2 cellular contexts compared by ENCODE assay signal in the genomic region with DNA sequence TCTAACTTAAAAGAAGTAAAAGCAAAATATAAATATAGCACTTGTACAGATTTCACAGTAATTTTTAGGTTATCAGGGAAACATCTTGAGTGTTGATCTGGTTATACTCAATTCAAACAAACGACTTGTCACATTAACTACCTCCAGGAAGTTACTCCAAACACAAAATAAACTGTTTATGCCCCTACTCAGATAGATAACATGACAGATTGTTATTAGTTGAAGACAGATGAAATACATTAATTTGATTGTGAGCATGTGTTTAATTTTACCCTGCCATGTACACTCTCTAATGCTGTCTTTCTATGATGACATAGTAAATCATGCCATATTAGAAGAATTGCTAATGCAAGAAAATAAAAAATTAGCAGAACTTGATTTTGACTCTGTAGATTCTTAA.
TF ChIP-seq lines count a peak whose summit lies in the region.

No MANE protein-coding gene starts in this region.

TF ChIP-seq in SK-N-SH, 30 proteins besides CTCF, POLR2A, EP300 and RAD21 (continued from another document):
- TF ChIP-seq TCF12 (IDR thresholded peaks at IDR 0.05): peak; percentile 20; the same call in 1 of the 2 replicates
- peak; percentile 78 for TF ChIP-seq CHD2 (IDR thresholded peaks at IDR 0.05; ENCODE audit: low read length, partially characterized antibody)
- TF ChIP-seq, protein P1, sequence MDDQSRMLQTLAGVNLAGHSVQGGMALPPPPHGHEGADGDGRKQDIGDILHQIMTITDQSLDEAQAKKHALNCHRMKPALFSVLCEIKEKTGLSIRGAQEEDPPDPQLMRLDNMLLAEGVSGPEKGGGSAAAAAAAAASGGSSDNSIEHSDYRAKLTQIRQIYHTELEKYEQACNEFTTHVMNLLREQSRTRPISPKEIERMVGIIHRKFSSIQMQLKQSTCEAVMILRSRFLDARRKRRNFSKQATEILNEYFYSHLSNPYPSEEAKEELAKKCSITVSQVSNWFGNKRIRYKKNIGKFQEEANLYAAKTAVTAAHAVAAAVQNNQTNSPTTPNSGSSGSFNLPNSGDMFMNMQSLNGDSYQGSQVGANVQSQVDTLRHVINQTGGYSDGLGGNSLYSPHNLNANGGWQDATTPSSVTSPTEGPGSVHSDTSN (IDR thresholded peaks at IDR 0.05): no peak
- TF ChIP-seq NRF1 (IDR thresholded peaks at IDR 0.05; ENCODE audit: low read depth, low read length): no peak
TF ChIP-seq in SK-N-SH: peak in this region for 4.

TF ChIP-seq in GM12878, 131 proteins besides CTCF, POLR2A, EP300 and RAD21 (continued from another document):
- TF ChIP-seq WRNIP1 (IDR thresholded peaks at IDR 0.05; ENCODE audit: borderline replicate concordance, low read depth, low read length) (no peak), ASH2L (IDR thresholded peaks at IDR 0.05; ENCODE audit: borderline replicate concordance, low read depth) (no peak), FOXM1 (IDR thresholded peaks at IDR 0.05; ENCODE audit: low read depth, low read length) (no peak), GATAD2B (conservative IDR thresholded peaks at IDR 0.05; ENCODE audit: low read depth) (no peak), POLR2AphosphoS2 (IDR thresholded peaks at IDR 0.05; ENCODE audit: low read depth, low read length) (no peak), ZNF207 (IDR thresholded peaks at IDR 0.05; ENCODE audit: borderline replicate concordance) (no peak), NR2F1 (conservative IDR thresholded peaks at IDR 0.05) (no peak)
